Comparison of ENCODE assay signal across 2 cellular contexts in genomic region chrX:131944936-131945902, GRCh38.
TF ChIP-seq lines count a peak whose summit lies in the region.

No MANE protein-coding gene starts in this region.

TF ChIP-seq in IMR-90, 13 proteins besides CTCF, POLR2A, EP300 and RAD21 (continued from another document):
- TF ChIP-seq, protein P1, sequence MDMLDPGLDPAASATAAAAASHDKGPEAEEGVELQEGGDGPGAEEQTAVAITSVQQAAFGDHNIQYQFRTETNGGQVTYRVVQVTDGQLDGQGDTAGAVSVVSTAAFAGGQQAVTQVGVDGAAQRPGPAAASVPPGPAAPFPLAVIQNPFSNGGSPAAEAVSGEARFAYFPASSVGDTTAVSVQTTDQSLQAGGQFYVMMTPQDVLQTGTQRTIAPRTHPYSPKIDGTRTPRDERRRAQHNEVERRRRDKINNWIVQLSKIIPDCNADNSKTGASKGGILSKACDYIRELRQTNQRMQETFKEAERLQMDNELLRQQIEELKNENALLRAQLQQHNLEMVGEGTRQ (IDR thresholded peaks at IDR 0.05; ENCODE audit: low read depth, low read length): no peak
- TF ChIP-seq NFE2L2 (IDR thresholded peaks at IDR 0.05; ENCODE audit: low read depth, low read length): no peak
- no peak for TF ChIP-seq RFX5 (IDR thresholded peaks at IDR 0.05; ENCODE audit: low read depth, low read length)
- no peak for TF ChIP-seq MAZ (IDR thresholded peaks at IDR 0.05; ENCODE audit: borderline replicate concordance, low read depth, low read length)
- TF ChIP-seq ELK1 (IDR thresholded peaks at IDR 0.05; ENCODE audit: borderline replicate concordance, low read depth, low read length): no peak

TF ChIP-seq in SK-N-SH, 30 proteins besides CTCF, POLR2A, EP300 and RAD21 (continued from another document):
- TF ChIP-seq, protein P1 (IDR thresholded peaks at IDR 0.05; ENCODE audit: borderline replicate concordance, low read depth, low read length): no peak
- TF ChIP-seq GATA2 (CRISPR knock-in tag; IDR thresholded peaks at IDR 0.05) (no peak), CHD2 (IDR thresholded peaks at IDR 0.05; ENCODE audit: low read length, partially characterized antibody) (no peak), RCOR1 (IDR thresholded peaks at IDR 0.05; ENCODE audit: low read length) (no peak), RXRA (IDR thresholded peaks at IDR 0.05; ENCODE audit: borderline replicate concordance, low read depth) (no peak), MEF2A (IDR thresholded peaks at IDR 0.05; ENCODE audit: borderline replicate concordance, low read depth) (no peak), TEAD4 (IDR thresholded peaks at IDR 0.05; ENCODE audit: borderline replicate concordance, insufficient read depth) (no peak), NRF1 (IDR thresholded peaks at IDR 0.05; ENCODE audit: low read depth, low read length) (no peak)
- TF ChIP-seq, protein P2, sequence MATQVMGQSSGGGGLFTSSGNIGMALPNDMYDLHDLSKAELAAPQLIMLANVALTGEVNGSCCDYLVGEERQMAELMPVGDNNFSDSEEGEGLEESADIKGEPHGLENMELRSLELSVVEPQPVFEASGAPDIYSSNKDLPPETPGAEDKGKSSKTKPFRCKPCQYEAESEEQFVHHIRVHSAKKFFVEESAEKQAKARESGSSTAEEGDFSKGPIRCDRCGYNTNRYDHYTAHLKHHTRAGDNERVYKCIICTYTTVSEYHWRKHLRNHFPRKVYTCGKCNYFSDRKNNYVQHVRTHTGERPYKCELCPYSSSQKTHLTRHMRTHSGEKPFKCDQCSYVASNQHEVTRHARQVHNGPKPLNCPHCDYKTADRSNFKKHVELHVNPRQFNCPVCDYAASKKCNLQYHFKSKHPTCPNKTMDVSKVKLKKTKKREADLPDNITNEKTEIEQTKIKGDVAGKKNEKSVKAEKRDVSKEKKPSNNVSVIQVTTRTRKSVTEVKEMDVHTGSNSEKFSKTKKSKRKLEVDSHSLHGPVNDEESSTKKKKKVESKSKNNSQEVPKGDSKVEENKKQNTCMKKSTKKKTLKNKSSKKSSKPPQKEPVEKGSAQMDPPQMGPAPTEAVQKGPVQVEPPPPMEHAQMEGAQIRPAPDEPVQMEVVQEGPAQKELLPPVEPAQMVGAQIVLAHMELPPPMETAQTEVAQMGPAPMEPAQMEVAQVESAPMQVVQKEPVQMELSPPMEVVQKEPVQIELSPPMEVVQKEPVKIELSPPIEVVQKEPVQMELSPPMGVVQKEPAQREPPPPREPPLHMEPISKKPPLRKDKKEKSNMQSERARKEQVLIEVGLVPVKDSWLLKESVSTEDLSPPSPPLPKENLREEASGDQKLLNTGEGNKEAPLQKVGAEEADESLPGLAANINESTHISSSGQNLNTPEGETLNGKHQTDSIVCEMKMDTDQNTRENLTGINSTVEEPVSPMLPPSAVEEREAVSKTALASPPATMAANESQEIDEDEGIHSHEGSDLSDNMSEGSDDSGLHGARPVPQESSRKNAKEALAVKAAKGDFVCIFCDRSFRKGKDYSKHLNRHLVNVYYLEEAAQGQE (IDR thresholded peaks at IDR 0.05; ENCODE audit: low read depth, low read length): no peak
